17 cellular contexts compared by ENCODE assay signal in genomic region chr3:23302276-23302675, GRCh38.
"Had no signal": no experiment of that assay in that cellular context is flagged by ENCODE, and none has a peak within 500 bp of the region (broad histone marks: within the 10 kb centered on the region; RNA-seq: fewer than 3 reads in every experiment).

No MANE protein-coding gene starts in this region.

- DNase-seq: activated CD4-positive, CD25-positive, alpha-beta regulatory T cell treated with anti-CD3 and anti-CD28 coated beads, Interleukin-2, amount 50 U/mL, for 72 hours; activated naive CD4-positive, alpha-beta T cell; activated T-cell treated with anti-CD3 and anti-CD28 coated beads for 4 hours; effector CD4-positive, alpha-beta T cell; esophagus squamous epithelium; islet precursor cell; mucosa of descending colon; naive thymus-derived CD8-positive, alpha-beta T cell; retina; stimulated activated CD4-positive, alpha-beta T cell treated with anti-CD3 and anti-CD28 coated beads, Interleukin-2, amount 100 ng/mL, for 48 hours; T-helper 1 cell; uterus had no signal

- H3K36me3 ChIP-seq: ascending aorta, esophagus squamous epithelium, tibial nerve, uterus had no signal

- ATAC-seq: left lobe of liver; mucosa of descending colon; naive thymus-derived CD8-positive, alpha-beta T cell; stimulated activated memory B cell treated with anti-CD40 and anti-IgM and Interleukin-4, amounts not matched to agents 10 μg/mL and 1 μg/mL and 100 μg/mL, for 72 hours had no signal

- H3K4me3 ChIP-seq: ascending aorta, coronary artery, esophagus squamous epithelium, mucosa of descending colon, tibial nerve, uterus had no signal

- H3K27me3 Mint-ChIP-seq: naive thymus-derived CD8-positive, alpha-beta T cell; stimulated activated memory B cell treated with anti-CD40 and anti-IgM and Interleukin-4, amounts not matched to agents 10 μg/mL and 1 μg/mL and 100 μg/mL, for 72 hours had no signal

- H3K27ac Mint-ChIP-seq: naive thymus-derived CD8-positive, alpha-beta T cell; stimulated activated memory B cell treated with anti-CD40 and anti-IgM and Interleukin-4, amounts not matched to agents 10 μg/mL and 1 μg/mL and 100 μg/mL, for 72 hours had no signal

- H3K27me3 ChIP-seq: ascending aorta, esophagus squamous epithelium, tibial nerve, uterus had no signal

- H3K9me3 ChIP-seq: ascending aorta, esophagus squamous epithelium, mucosa of descending colon, tibial nerve, uterus had no signal

- H3K4me3 Mint-ChIP-seq: naive thymus-derived CD8-positive, alpha-beta T cell; stimulated activated memory B cell treated with anti-CD40 and anti-IgM and Interleukin-4, amounts not matched to agents 10 μg/mL and 1 μg/mL and 100 μg/mL, for 72 hours had no signal

- H3K27ac ChIP-seq: ascending aorta, coronary artery, esophagus squamous epithelium, tibial nerve, uterus had no signal
